Comparison of ENCODE assay signal across 1 cellular context in genomic region chr2:86105252-86105968, GRCh38.
TF ChIP-seq lines count a peak whose summit lies in the region.

Gene POLR1A, minus strand, starts transcription at chr2:86105886. Its CDS starts 110 bp downstream, at chr2:86105776.

TF ChIP-seq in HepG2, 621 proteins besides CTCF, POLR2A, EP300 and RAD21 (continued from another document and continues in another):
- TF ChIP-seq CC2D1A (CRISPR knock-in tag; IDR thresholded peaks at IDR 0.05) (no peak), MAFK (conservative IDR thresholded peaks at IDR 0.05 in 1 of 2, IDR thresholded peaks at IDR 0.05 in 1 of 2; ENCODE audit: low read length in 2 of 2) (no peak), ZNF720 (CRISPR knock-in tag; IDR thresholded peaks at IDR 0.05) (no peak), PHB2 (IDR thresholded peaks at IDR 0.05; ENCODE audit: partially characterized antibody) (no peak), ZFX (CRISPR knock-in tag; IDR thresholded peaks at IDR 0.05; ENCODE audit: low read depth) (peak; percentile 94), THAP8 (CRISPR knock-in tag; IDR thresholded peaks at IDR 0.05; ENCODE audit: borderline replicate concordance) (no peak), ZFP37 (CRISPR knock-in tag; IDR thresholded peaks at IDR 0.05; ENCODE audit: borderline replicate concordance) (no peak), KLF13 (CRISPR knock-in tag; IDR thresholded peaks at IDR 0.05) (no peak), ZNF619 (CRISPR knock-in tag; IDR thresholded peaks at IDR 0.05) (no peak), ZSCAN30 (CRISPR knock-in tag; IDR thresholded peaks at IDR 0.05) (no peak), ZNF382 (CRISPR knock-in tag; IDR thresholded peaks at IDR 0.05; ENCODE audit: borderline replicate concordance) (no peak), GPN1 (CRISPR knock-in tag; IDR thresholded peaks at IDR 0.05; ENCODE audit: borderline replicate concordance) (no peak), ZNF772 (CRISPR knock-in tag; IDR thresholded peaks at IDR 0.05) (peak; percentile 67; the same call in 1 of the 2 replicates), GLMP (CRISPR knock-in tag; IDR thresholded peaks at IDR 0.05; ENCODE audit: borderline replicate concordance) (no peak), ZNF563 (CRISPR knock-in tag; IDR thresholded peaks at IDR 0.05) (peak; percentile 69; the same call in 1 of the 2 replicates), ZNF644 (CRISPR knock-in tag; IDR thresholded peaks at IDR 0.05; ENCODE audit: low read depth) (no peak), ZNF101 (CRISPR knock-in tag; IDR thresholded peaks at IDR 0.05; ENCODE audit: borderline replicate concordance, low read depth) (no peak), ZHX2 (IDR thresholded peaks at IDR 0.05; ENCODE audit: low read depth) (no peak), ZHX2 (CRISPR knock-in tag; IDR thresholded peaks at IDR 0.05; ENCODE audit: borderline replicate concordance) (no peak), FOXM1 (CRISPR knock-in tag; IDR thresholded peaks at IDR 0.05) (no peak), ZNF75D (CRISPR knock-in tag; IDR thresholded peaks at IDR 0.05; ENCODE audit: borderline replicate concordance) (no peak), ZNF562 (CRISPR knock-in tag; IDR thresholded peaks at IDR 0.05; ENCODE audit: borderline replicate concordance) (no peak), ZNF691 (CRISPR knock-in tag; IDR thresholded peaks at IDR 0.05; ENCODE audit: borderline replicate concordance, low read depth) (no peak), RELA (CRISPR knock-in tag; IDR thresholded peaks at IDR 0.05) (0 out of 2 replicates have a peak, but pooled peaks have one; percentile 46), NR0B2 (CRISPR knock-in tag; IDR thresholded peaks at IDR 0.05) (peak; percentile 87), HOXD1 (CRISPR knock-in tag; IDR thresholded peaks at IDR 0.05) (no peak), KMT2B (CRISPR knock-in tag; IDR thresholded peaks at IDR 0.05) (no peak), U2AF2 (IDR thresholded peaks at IDR 0.05; ENCODE audit: low read depth, low read length) (no peak), ZNF788 (CRISPR knock-in tag; IDR thresholded peaks at IDR 0.05; ENCODE audit: borderline replicate concordance) (no peak; the same call in 1 of the 2 replicates), NR2F2 (IDR thresholded peaks at IDR 0.05; ENCODE audit: borderline replicate concordance, low read depth) (no peak), ZNF607 (CRISPR knock-in tag; IDR thresholded peaks at IDR 0.05; ENCODE audit: borderline replicate concordance) (no peak), ZNF609 (CRISPR knock-in tag; IDR thresholded peaks at IDR 0.05; ENCODE audit: borderline replicate concordance) (no peak), ZNF713 (CRISPR knock-in tag; IDR thresholded peaks at IDR 0.05) (no peak), SMARCC2 (IDR thresholded peaks at IDR 0.05) (no peak), AGO2 (optimal IDR thresholded peaks at IDR 0.05; ENCODE audit: low read depth, low read length) (no peak), BRD4 (CRISPR knock-in tag; IDR thresholded peaks at IDR 0.05) (no peak), ZNF33B (CRISPR knock-in tag; IDR thresholded peaks at IDR 0.05) (0 out of 2 replicates have a peak, but pooled peaks have one; percentile 39), KLF11 (CRISPR knock-in tag; IDR thresholded peaks at IDR 0.05) (no peak), ZC3H4 (CRISPR knock-in tag; IDR thresholded peaks at IDR 0.05; ENCODE audit: borderline replicate concordance) (no peak), EHMT2 (IDR thresholded peaks at IDR 0.05; ENCODE audit: borderline replicate concordance, low read depth, low read length) (peak; percentile 64; the same call in 1 of the 2 replicates), FOSL2 (CRISPR knock-in tag; IDR thresholded peaks at IDR 0.05) (peak; percentile 22; the same call in 1 of the 2 replicates), PHF5A (CRISPR knock-in tag; IDR thresholded peaks at IDR 0.05; ENCODE audit: low read depth, unreplicated experiment) (no peak), E2F2 (CRISPR knock-in tag; IDR thresholded peaks at IDR 0.05; ENCODE audit: borderline replicate concordance) (peak; percentile 59; the same call in 1 of the 2 replicates), RCOR2 (CRISPR knock-in tag; IDR thresholded peaks at IDR 0.05) (no peak), TMF1 (CRISPR knock-in tag; IDR thresholded peaks at IDR 0.05; ENCODE audit: low read depth) (no peak), TFDP1 (CRISPR knock-in tag; IDR thresholded peaks at IDR 0.05; ENCODE audit: borderline replicate concordance) (no peak), HBP1 (CRISPR knock-in tag; IDR thresholded peaks at IDR 0.05; ENCODE audit: low read depth) (no peak), ZNF460 (CRISPR knock-in tag; IDR thresholded peaks at IDR 0.05; ENCODE audit: borderline replicate concordance) (no peak), ZKSCAN8 (CRISPR knock-in tag; IDR thresholded peaks at IDR 0.05; ENCODE audit: borderline replicate concordance) (0 out of 2 replicates have a peak, but pooled peaks have one; percentile 15), ZNF441 (CRISPR knock-in tag; IDR thresholded peaks at IDR 0.05; ENCODE audit: borderline replicate concordance) (peak; percentile 38), SMAD3 (CRISPR knock-in tag; IDR thresholded peaks at IDR 0.05) (no peak), HES4 (CRISPR knock-in tag; IDR thresholded peaks at IDR 0.05; ENCODE audit: borderline replicate concordance) (peak; percentile 23; the same call in 1 of the 2 replicates), ETV6 (CRISPR knock-in tag; conservative IDR thresholded peaks at IDR 0.05) (0 out of 2 replicates have a peak, but pooled peaks have one; percentile 30)
